8 cellular contexts compared by ENCODE assay signal in genomic region chr18:63848159-63848558, GRCh38. TPM values are rescaled to one million over a fixed set of nuclear protein-coding genes. Genes with fewer than 3 reads are reported as not detected.
A peak's percentile ranks its signal among the peaks of the same experiment; 100 is the strongest.
DNase-seq lines count a peak whose midpoint lies in the region; ATAC-seq and TF ChIP-seq lines count a peak whose summit lies in the region.

No MANE protein-coding gene starts in this region.

- intact Hi-C loops in breast epithelium (cut with DNase I; ENCODE audit: low total_unique reads) = no loop called here

- H3K4me3 Mint-ChIP-seq in activated CD8-positive, alpha-beta memory T cell treated with anti-CD3 and anti-CD28 coated beads, Interleukin-2, amount 10 ng/mL, durations not matched to agents 7 days and 5 days = no peak overlapping the region

- no peak overlapping the region for H2AK5ac ChIP-seq in mesenchymal stem cell (ENCODE audit: low read length, severe bottlenecking)

- H3K27me3 ChIP-seq in breast epithelium = no peaks in the 10 kb centered on the region
- peaks cover 0 to 4% of the 10 kb centered on the region in 2 experiments for H3K27me3 ChIP-seq in mesenchymal stem cell (ENCODE audit: control insufficient read depth in 1 of 2, insufficient read depth in 1 of 2, low read length in 2 of 2)

- H3K4me1 Mint-ChIP-seq in activated CD8-positive, alpha-beta memory T cell treated with anti-CD3 and anti-CD28 coated beads, Interleukin-2, amount 10 ng/mL, durations not matched to agents 7 days and 5 days = no peaks in the 10 kb centered on the region

- H3K4ac ChIP-seq in mesenchymal stem cell (ENCODE audit: low read depth in 1 of 2, low read length in 2 of 2) = no peak overlapping the region

- no peaks in the 10 kb centered on the region for H3K9me3 Mint-ChIP-seq in activated CD8-positive, alpha-beta memory T cell treated with anti-CD3 and anti-CD28 coated beads, Interleukin-2, amount 10 ng/mL, durations not matched to agents 7 days and 5 days (ENCODE audit: low read depth)

- 0% methylated on average over 2 of the region's 2 CpGs for WGBS in mesenchymal stem cell

- peaks cover 35% of the 10 kb centered on the region for H3K27me3 Mint-ChIP-seq in activated CD8-positive, alpha-beta memory T cell treated with anti-CD3 and anti-CD28 coated beads, Interleukin-2, amount 10 ng/mL, durations not matched to agents 7 days and 5 days

- no peak for TF ChIP-seq POLR2A in breast epithelium (IDR thresholded peaks at IDR 0.05)

- no peak overlapping the region for H2BK12ac ChIP-seq in mesenchymal stem cell (ENCODE audit: low read length in 2 of 2)

- TF ChIP-seq CTCF in breast epithelium (IDR thresholded peaks at IDR 0.05) = peak in 2 of 3 donors; percentile 10 to 39

- no peak overlapping the region for H4K91ac ChIP-seq in mesenchymal stem cell (ENCODE audit: low read length)

- no peaks in the 10 kb centered on the region for H3K36me3 Mint-ChIP-seq in activated CD8-positive, alpha-beta memory T cell treated with anti-CD3 and anti-CD28 coated beads, Interleukin-2, amount 10 ng/mL, durations not matched to agents 7 days and 5 days

- CTCF ChIA-PET in activated CD8-positive, alpha-beta memory T cell treated with anti-CD3 and anti-CD28 coated beads, Interleukin-2, amount 10 ng/mL, durations not matched to agents 7 days and 5 days (lab: Charles Lee) = interaction anchor here (0.7 to 1.2 kb wide), 2 partner anchors 184 to 330 kb away, joined by 3 to 4 read pairs; no protein-coding TSS in a partner anchor

- no peak overlapping the region for H2BK120ac ChIP-seq in mesenchymal stem cell (ENCODE audit: low read depth, low read length)

- no peak overlapping the region for H2BK15ac ChIP-seq in mesenchymal stem cell (ENCODE audit: low read depth, poor library complexity, severe bottlenecking)

- peak; percentile 47 for ATAC-seq in activated CD8-positive, alpha-beta memory T cell treated with anti-CD3 and anti-CD28 coated beads, Interleukin-2, amount 10 ng/mL, durations not matched to agents 7 days and 5 days
- peak; percentile 41 for ATAC-seq in HG02870 (IDR thresholded peaks at IDR 0.05; ENCODE audit: unreplicated experiment)

- H3K4me3 ChIP-seq in breast epithelium (no peak overlapping the region), mesenchymal stem cell (ENCODE audit: insufficient read depth in 1 of 2, low read depth in 1 of 2, low read length in 2 of 2) (no peak overlapping the region)

- H3K27ac ChIP-seq in breast epithelium (no peak overlapping the region), mesenchymal stem cell (ENCODE audit: low read length, poor library complexity, severe bottlenecking) (no peak overlapping the region)

- no peak overlapping the region for H3K4me2 ChIP-seq in mesenchymal stem cell (ENCODE audit: low read length, poor library complexity, severe bottlenecking)

- no peak overlapping the region for H3K14ac ChIP-seq in mesenchymal stem cell (ENCODE audit: low read length in 2 of 2)

- DNase-seq in activated CD8-positive, alpha-beta memory T cell treated with anti-CD3 and anti-CD28 coated beads, Interleukin-2, amount 10 ng/mL, durations not matched to agents 7 days and 5 days = no peak
- no peak for DNase-seq in activated CD8-positive, alpha-beta memory T cell treated with anti-CD3 and anti-CD28 coated beads, Interleukin-2, amount 50 U/mL, for 48 hours
- peak; percentile 76 for DNase-seq in NCI-H510A treated with DMSO at 0.1 percent for 48 hours (lab: John Stamatoyannopoulos, UW)
- DNase-seq in breast epithelium (ENCODE audit: low spot score in 2 of 2) = no peak
- DNase-seq in mesenchymal stem cell = peak; percentile 64
- no peak for DNase-seq in activated CD4-positive, alpha-beta T cell treated with anti-CD3 and anti-CD28 coated beads for 48 hours
- DNase-seq in hepatic stellate cell (ENCODE audit: low spot score) = no peak

- H3K36me3 ChIP-seq in breast epithelium (no peaks in the 10 kb centered on the region), mesenchymal stem cell (ENCODE audit: control insufficient read depth in 1 of 2, insufficient read depth in 2 of 2, low read depth in 1 of 2, low read length in 2 of 2) (no peaks in the 10 kb centered on the region)

- no peak overlapping the region for H3K23ac ChIP-seq in mesenchymal stem cell (ENCODE audit: low read length in 2 of 2)

- no peak overlapping the region for H4K8ac ChIP-seq in mesenchymal stem cell (ENCODE audit: low read length)

- no peak overlapping the region for H3K27ac Mint-ChIP-seq in activated CD8-positive, alpha-beta memory T cell treated with anti-CD3 and anti-CD28 coated beads, Interleukin-2, amount 10 ng/mL, durations not matched to agents 7 days and 5 days

- no peak overlapping the region for H3K18ac ChIP-seq in mesenchymal stem cell (ENCODE audit: low read depth in 1 of 2, low read length in 2 of 2)

- no peak overlapping the region for H3K9ac ChIP-seq in mesenchymal stem cell (ENCODE audit: low read length)

- no peak overlapping the region for H2AFZ ChIP-seq in mesenchymal stem cell (ENCODE audit: low read depth, low read length)

- H3K9me3 ChIP-seq in breast epithelium = no peaks in the 10 kb centered on the region
- no peaks in the 10 kb centered on the region for H3K9me3 ChIP-seq in mesenchymal stem cell (ENCODE audit: control insufficient read depth, low read length)

- H3K4me1 ChIP-seq in breast epithelium = no peaks in the 10 kb centered on the region
- no peaks in the 10 kb centered on the region for H3K4me1 ChIP-seq in mesenchymal stem cell (ENCODE audit: control insufficient read depth, insufficient read depth, low read depth, low read length)

- no peaks in the 10 kb centered on the region for H3K79me1 ChIP-seq in mesenchymal stem cell (replicated peaks; ENCODE audit: low read length, poor library complexity, severe bottlenecking)

- H2BK5ac ChIP-seq in mesenchymal stem cell (ENCODE audit: low read depth, low read length, poor library complexity, severe bottlenecking) = no peak overlapping the region

RNA-seq across cellular contexts. Expression of gene SERPINB2, which starts 39.3 kb away (rescaled TPM):
- total RNA-seq in activated CD8-positive, alpha-beta memory T cell treated with anti-CD3 and anti-CD28 coated beads, Interleukin-2, amount 10 ng/mL, durations not matched to agents 7 days and 5 days = not detected
- 10 to 100 TPM in 1 of 3 donors, under 1 TPM in 1, not detected in 1; 0.32 to 16.2 TPM for total RNA-seq in breast epithelium
- polyA plus RNA-seq in mesenchymal stem cell (2013, experiment 1 of 2) = 0.11 TPM
- 0.21 TPM for polyA plus RNA-seq in mesenchymal stem cell (2013, experiment 2 of 2)

RNA-seq across cellular contexts. Expression of gene SERPINB10, which starts 59.6 kb away (rescaled TPM):
- total RNA-seq in activated CD8-positive, alpha-beta memory T cell treated with anti-CD3 and anti-CD28 coated beads, Interleukin-2, amount 10 ng/mL, durations not matched to agents 7 days and 5 days = under 1 TPM in 1 of 2 experiments, not detected in 1; 0.14 TPM
- under 1 TPM in 1 of 3 donors, not detected in 2; 0.15 TPM for total RNA-seq in breast epithelium
- 0.04 TPM for polyA plus RNA-seq in mesenchymal stem cell (2013, experiment 1 of 2)
- not detected for polyA plus RNA-seq in mesenchymal stem cell (2013, experiment 2 of 2)

Comparison
In these comparisons a context has a peak if more than half of its experiments do, and no peak if none do; other contexts are left out.
1. DNase-seq: peak in NCI-H510A treated with DMSO at 0.1 percent for 48 hours (single experiment) and mesenchymal stem cell (single experiment); none in activated CD8-positive, alpha-beta memory T cell treated with anti-CD3 and anti-CD28 coated beads, Interleukin-2, amount 10 ng/mL, durations not matched to agents 7 days and 5 days (single experiment), activated CD8-positive, alpha-beta memory T cell treated with anti-CD3 and anti-CD28 coated beads, Interleukin-2, amount 50 U/mL, for 48 hours (single experiment), breast epithelium (0 of 2), activated CD4-positive, alpha-beta T cell treated with anti-CD3 and anti-CD28 coated beads for 48 hours (single experiment) and hepatic stellate cell (single experiment).